ENCODE assay signal across 19 cellular contexts in genomic region chr20:3740600-3741301, GRCh38. TPM values are rescaled to one million over a fixed set of nuclear protein-coding genes. Genes with fewer than 3 reads are reported as not detected.
DNase-seq lines count a peak whose midpoint lies in the region; ATAC-seq and TF ChIP-seq lines count a peak whose summit lies in the region.
"Had no signal": no experiment of that assay in that cellular context is flagged by ENCODE, and none has a peak within 500 bp of the region (broad histone marks: within the 10 kb centered on the region; RNA-seq: fewer than 3 reads in every experiment).

No MANE protein-coding gene starts in this region.

- no peak for TF ChIP-seq CTCF in heart left ventricle (IDR thresholded peaks at IDR 0.05)
- no peak for TF ChIP-seq CTCF in chondrocyte (IDR thresholded peaks at IDR 0.05)
- TF ChIP-seq CTCF in nephron progenitor cell (IDR thresholded peaks at IDR 0.05): no peak
- no peak for TF ChIP-seq CTCF in type B pancreatic cell (conservative IDR thresholded peaks at IDR 0.05)

- peaks cover 4% of the 10 kb centered on the region for H3K4me1 Mint-ChIP-seq in chondrocyte (ENCODE audit: low read depth)
- peaks cover 56% of the 10 kb centered on the region for H3K4me1 Mint-ChIP-seq in nephron progenitor cell
- peaks cover 26% of the 10 kb centered on the region for H3K4me1 Mint-ChIP-seq in type B pancreatic cell (ENCODE audit: unreplicated experiment)

- intact Hi-C loops in heart left ventricle (cut with DNase I): no loop called here
- intact Hi-C loops in Right ventricle myocardium inferior (cut with DNase I): no loop called here

- H3K27ac Mint-ChIP-seq in chondrocyte (ENCODE audit: unreplicated experiment) (no peak overlapping the region), nephron progenitor cell (peak overlapping the region; percentile 40), type B pancreatic cell (no peak overlapping the region)

- ATAC-seq in heart left ventricle: no peak
- no peak for ATAC-seq in Right ventricle myocardium inferior

- peak overlapping the region; percentile 70 to 95 (median 86) for H3K27ac ChIP-seq in heart left ventricle
- H3K27ac ChIP-seq: KMS-11, PC-9 had no signal

- no peak overlapping the region for H3K4me3 ChIP-seq in heart left ventricle
- H3K4me3 ChIP-seq: PC-9 had no signal

- WGBS in heart left ventricle, 4 donors: 87 to 96% (median 88%) methylated on average over 16 of the region's 16 CpGs

- no peaks in the 10 kb centered on the region for H3K9me3 Mint-ChIP-seq in chondrocyte (ENCODE audit: low read depth)
- peaks cover 7% of the 10 kb centered on the region for H3K9me3 Mint-ChIP-seq in nephron progenitor cell
- H3K9me3 Mint-ChIP-seq in type B pancreatic cell: no peaks in the 10 kb centered on the region

- TF ChIP-seq POLR2A in heart left ventricle (IDR thresholded peaks at IDR 0.05): no peak

- peaks cover 0 to 35% (median 11%) of the 10 kb centered on the region in 9 donors for H3K36me3 ChIP-seq in heart left ventricle

- H3K27me3 Mint-ChIP-seq in chondrocyte (ENCODE audit: low read depth): peaks cover 5% of the 10 kb centered on the region
- peaks cover 29% of the 10 kb centered on the region for H3K27me3 Mint-ChIP-seq in nephron progenitor cell (ENCODE audit: low read depth, poor library complexity)
- H3K27me3 Mint-ChIP-seq in type B pancreatic cell: peaks cover 20% of the 10 kb centered on the region

- H3K4me1 ChIP-seq in heart left ventricle: peaks cover 0 to 70% (median 36%) of the 10 kb centered on the region in 12 donors

- H3K9me3 ChIP-seq in heart left ventricle: no peaks in the 10 kb centered on the region

- H3K4me3 Mint-ChIP-seq in chondrocyte (ENCODE audit: unreplicated experiment) (no peak overlapping the region), nephron progenitor cell (no peak overlapping the region), type B pancreatic cell (no peak overlapping the region)

- peaks cover 0 to 12% (median 0%) of the 10 kb centered on the region in 9 donors for H3K27me3 ChIP-seq in heart left ventricle

- H3K36me3 Mint-ChIP-seq in chondrocyte (ENCODE audit: low read depth) (peaks cover 2% of the 10 kb centered on the region), nephron progenitor cell (ENCODE audit: low read depth) (peaks cover 26% of the 10 kb centered on the region), type B pancreatic cell (no peaks in the 10 kb centered on the region)

- DNase-seq in heart left ventricle (peak in 1 of 5 donors; percentile 62), Right ventricle myocardium inferior (ENCODE audit: missing footprints) (no peak), chondrocyte (ENCODE audit: low spot score) (peak; percentile 71), nephron progenitor cell (no peak), type B pancreatic cell (ENCODE audit: extremely low spot score, unreplicated experiment) (peak; percentile 68), DMS 273 treated with DMSO at 0.1 percent for 48 hours (lab: John Stamatoyannopoulos, UW) (no peak)
- DNase-seq in activated naive CD4-positive, alpha-beta T cell treated with Interleukin-2 at 50 U/mL for 16 hours: no peak
- no peak for DNase-seq in central memory CD4-positive, alpha-beta T cell
- DNase-seq: C1 segment of cervical spinal cord, EL, NCI-H1105, NCI-H187 treated with DMSO at 0.1 percent for 48 hours, NCI-H2171, NCI-H446 treated with DMSO at 0.1 percent for 48 hours, NCI-H748 treated with DMSO at 0.1 percent for 48 hours, PC-9 had no signal

RNA-seq across cellular contexts. Expression of gene HSPA12B, which starts 8.3 kb away (rescaled TPM):
- total RNA-seq in heart left ventricle (10 to 100 TPM; 10.4 to 35.7 (median 14.3) TPM), Right ventricle myocardium inferior (17.5 TPM), chondrocyte (0.10 to 0.26 TPM in 2 of 3 replicates, not detected in the other), type B pancreatic cell (ENCODE audit: low replicate concordance) (0.10 and 5.2 TPM in 2 replicates)
- 10 to 100 TPM; 11.8 to 17.3 TPM for polyA plus RNA-seq in heart left ventricle
- total RNA-seq: MCF 10A, PC-9 had no signal

RNA-seq across cellular contexts. Expression of gene ADISSP, which starts 26.8 kb away (rescaled TPM):
- 10 to 100 TPM in 6 of 9 donors, 1 to 10 TPM in 3; 7.8 to 22.2 (median 13.7) TPM for total RNA-seq in heart left ventricle
- polyA plus RNA-seq in heart left ventricle: 10 to 100 TPM in 1 of 2 donors, 1 to 10 TPM in 1; 9.8 to 19.3 TPM
- total RNA-seq in Right ventricle myocardium inferior: 14.6 TPM
- 23.5 to 30.4 TPM (median 26.7 TPM) in 3 replicates for total RNA-seq in chondrocyte
- 21.7 and 49.4 TPM in 2 replicates for total RNA-seq in type B pancreatic cell (ENCODE audit: low replicate concordance)

RNA-seq across cellular contexts. Expression of gene SIGLEC1, which starts 28.4 kb away (rescaled TPM):
- 10 to 100 TPM in 2 of 9 donors, 1 to 10 TPM in 7; 1.5 to 51.9 (median 5.7) TPM for total RNA-seq in heart left ventricle
- 1 to 10 TPM; 1.9 to 6.1 TPM for polyA plus RNA-seq in heart left ventricle
- 9.5 TPM for total RNA-seq in Right ventricle myocardium inferior
- 0.08 TPM in 1 of 3 replicates, not detected in the others for total RNA-seq in chondrocyte
- total RNA-seq in type B pancreatic cell (ENCODE audit: low replicate concordance): not detected in 2 replicates
- total RNA-seq: H4, MCF 10A, PC-9 had no signal

RNA-seq across cellular contexts. Expression of gene SPEF1, which starts 40.5 kb away (rescaled TPM):
- under 1 TPM in 4 of 9 donors, not detected in 5; 0.18 to 0.65 (median 0.30) TPM for total RNA-seq in heart left ventricle
- polyA plus RNA-seq in heart left ventricle: under 1 TPM; 0.11 to 0.17 TPM
- total RNA-seq in Right ventricle myocardium inferior: 0.14 TPM
- 0.12 to 0.60 TPM in 2 of 3 replicates, not detected in the other for total RNA-seq in chondrocyte
- 0.55 and 3.0 TPM in 2 replicates for total RNA-seq in type B pancreatic cell (ENCODE audit: low replicate concordance)
- total RNA-seq: H4, MCF 10A had no signal

RNA-seq across cellular contexts. Expression of gene CENPB, which starts 45.8 kb away (rescaled TPM):
- total RNA-seq in heart left ventricle: 100 to 1,000 TPM in 1 of 9 donors, 10 to 100 TPM in 8; 56.2 to 122 (median 74.0) TPM
- polyA plus RNA-seq in heart left ventricle: 100 to 1,000 TPM in 1 of 2 donors, 10 to 100 TPM in 1; 77.1 to 105 TPM
- total RNA-seq in Right ventricle myocardium inferior: 68.2 TPM
- total RNA-seq in chondrocyte: 91.1 to 94.9 TPM (median 92.1 TPM) in 3 replicates
- 63.2 and 68.7 TPM in 2 replicates for total RNA-seq in type B pancreatic cell (ENCODE audit: low replicate concordance)

Comparison
In these comparisons a context has a peak if more than half of its experiments do, and no peak if none do; other contexts are left out.
1. DNase-seq: peak in chondrocyte (single experiment) and type B pancreatic cell (single experiment); none in Right ventricle myocardium inferior (single experiment), nephron progenitor cell (single experiment), activated naive CD4-positive, alpha-beta T cell treated with Interleukin-2 at 50 U/mL for 16 hours (single experiment), central memory CD4-positive, alpha-beta T cell (single experiment) and DMS 273 treated with DMSO at 0.1 percent for 48 hours (single experiment).